Comparison of ENCODE assay signal across 1 cellular context in genomic region chr22:20056696-20057386, GRCh38.
TF ChIP-seq lines count a peak whose summit lies in the region.

No MANE protein-coding gene starts in this region.

TF ChIP-seq in K562, 482 proteins besides CTCF, POLR2A, EP300 and RAD21:
- TF ChIP-seq SRSF3 (IDR thresholded peaks at IDR 0.05; ENCODE audit: insufficient read depth, low read length), result 0 out of 2 replicates have a peak, but pooled peaks have one; percentile 46
- TF ChIP-seq MBD2 (IDR thresholded peaks at IDR 0.05; ENCODE audit: borderline replicate concordance, low read depth), result no peak
- no peak for TF ChIP-seq CBX8 (IDR thresholded peaks at IDR 0.05; ENCODE audit: borderline replicate concordance, extremely low read depth, low read depth, low read length, poor library complexity, severe bottlenecking)
- peak; percentile 8 for TF ChIP-seq KDM5B (IDR thresholded peaks at IDR 0.05; ENCODE audit: insufficient replicate concordance, low read depth, low read length)
- peak; percentile 35; the same call in 1 of the 2 replicates for TF ChIP-seq RBFOX2 (IDR thresholded peaks at IDR 0.05; ENCODE audit: low read depth, low read length)
- TF ChIP-seq SMARCC2 (IDR thresholded peaks at IDR 0.05; ENCODE audit: low read depth), result no peak
- peak; percentile 13; the same call in 1 of the 2 replicates for TF ChIP-seq PHF8 (IDR thresholded peaks at IDR 0.05; ENCODE audit: borderline replicate concordance, low read length)
- no peak for TF ChIP-seq TAF9B (IDR thresholded peaks at IDR 0.05; ENCODE audit: partially characterized antibody)
- no peak for TF ChIP-seq RFX7 (CRISPR knock-in tag; IDR thresholded peaks at IDR 0.05)
- TF ChIP-seq POLR2G (IDR thresholded peaks at IDR 0.05; ENCODE audit: low read depth, low read length), result peak; percentile 34; the same call in 1 of the 2 replicates
- TF ChIP-seq KDM4B (IDR thresholded peaks at IDR 0.05; ENCODE audit: borderline replicate concordance in 2 of 2, low read depth in 1 of 2), result no peak
- TF ChIP-seq UBTF (IDR thresholded peaks at IDR 0.05; ENCODE audit: borderline replicate concordance in 1 of 2, low read depth in 2 of 2, low read length in 2 of 2), result no peak
